In the genomic region with DNA sequence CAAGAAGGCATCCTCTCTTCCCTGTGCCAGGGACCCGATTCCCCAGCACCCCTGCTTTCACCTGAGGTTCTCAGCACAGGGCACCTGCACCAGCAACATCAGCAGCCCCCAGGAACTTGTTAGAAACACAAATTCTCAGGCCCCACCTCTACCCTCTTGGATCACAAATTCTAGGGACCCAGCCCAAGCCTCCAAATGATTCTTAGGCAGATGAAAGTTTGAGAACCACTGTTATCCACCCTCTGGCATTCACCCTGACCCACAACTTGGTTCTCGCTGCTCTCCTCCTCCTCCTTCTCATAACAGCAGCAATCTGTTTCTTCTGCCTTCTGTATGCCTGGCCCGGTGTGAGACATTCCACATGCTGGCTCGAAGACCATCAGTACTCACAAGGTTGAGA, we compare ENCODE assay signal across 32 cellular contexts.
"Had no signal": no experiment of that assay in that cellular context is flagged by ENCODE, and none has a peak within 500 bp of the region (broad histone marks: within the 10 kb centered on the region; RNA-seq: fewer than 3 reads in every experiment).

No MANE protein-coding gene starts in this region.

- H3K9me3 Mint-ChIP-seq: activated CD4-positive, alpha-beta memory T cell treated with anti-CD3 and anti-CD28 coated beads for 36 hours; activated CD4-positive, alpha-beta T cell treated with anti-CD3 and anti-CD28 coated beads, Interleukin-2, amount 10 ng/mL, durations not matched to agents 24 days and 14 days; activated naive CD4-positive, alpha-beta T cell treated with anti-CD3 and anti-CD28 coated beads, Interleukin-2, amount 10 ng/mL, durations not matched to agents 7 days and 5 days; activated naive CD4-positive, alpha-beta T cell treated with anti-CD3 and anti-CD28 coated beads, Interleukin-2, amount 50 U/mL, for 72 hours; activated naive CD8-positive, alpha-beta T cell treated with anti-CD3 and anti-CD28 coated beads, Interleukin-2, amount 10 ng/mL, durations not matched to agents 7 days and 5 days; activated T-helper 1 cell treated with anti-CD3 and anti-CD28 coated beads, Interleukin-12 subunit alpha, Interleukin-12 subunit beta, Interleukin-2, Interleukin-4 antibody, amounts not matched to agents 30 ng/mL and 10 ng/mL and 1 ng/mL, durations not matched to agents 14 hours and 24 hours and 36 hours; dendritic cell treated with granulocyte-macrophage colony-stimulating factor and Interleukin-4, amounts not matched to agents 40 ng/mL and 50 ng/mL, for 4 days; endodermal cell had no signal

- H3K4me3 ChIP-seq: ascending aorta, breast epithelium, cardiac muscle cell, coronary artery, dorsolateral prefrontal cortex, gastrocnemius medialis had no signal

- H3K27me3 Mint-ChIP-seq: activated CD4-positive, alpha-beta memory T cell treated with anti-CD3 and anti-CD28 coated beads for 36 hours; activated CD4-positive, alpha-beta T cell treated with anti-CD3 and anti-CD28 coated beads for 36 hours; activated CD4-positive, alpha-beta T cell treated with anti-CD3 and anti-CD28 coated beads, Interleukin-2, amount 10 ng/mL, durations not matched to agents 24 days and 14 days; activated CD8-positive, alpha-beta memory T cell treated with anti-CD3 and anti-CD28 coated beads, Interleukin-2, amount 10 ng/mL, durations not matched to agents 7 days and 5 days; activated naive CD4-positive, alpha-beta T cell treated with anti-CD3 and anti-CD28 coated beads, Interleukin-2, amount 10 ng/mL, durations not matched to agents 7 days and 5 days; dendritic cell treated with granulocyte-macrophage colony-stimulating factor and Interleukin-4, amounts not matched to agents 40 ng/mL and 50 ng/mL, for 4 days had no signal

- DNase-seq: activated CD4-positive, alpha-beta memory T cell treated with anti-CD3 and anti-CD28 coated beads for 36 hours; activated CD4-positive, alpha-beta T cell treated with anti-CD3 and anti-CD28 coated beads for 36 hours; activated CD4-positive, alpha-beta T cell treated with anti-CD3 and anti-CD28 coated beads, Interleukin-2, amount 10 ng/mL, durations not matched to agents 24 days and 14 days; activated CD4-positive, CD25-positive, alpha-beta regulatory T cell; activated CD4-positive, CD25-positive, alpha-beta regulatory T cell treated with anti-CD3 and anti-CD28 coated beads, Interleukin-2, amount 50 U/mL, for 72 hours; activated CD8-positive, alpha-beta memory T cell treated with anti-CD3 and anti-CD28 coated beads, Interleukin-2, amount 10 ng/mL, durations not matched to agents 7 days and 5 days; activated CD8-positive, alpha-beta memory T cell treated with anti-CD3 and anti-CD28 coated beads, Interleukin-2, amount 50 U/mL, for 4 hours; activated CD8-positive, alpha-beta T cell treated with anti-CD3 and anti-CD28 coated beads, Interleukin-2, amount 10 ng/mL, durations not matched to agents 7 days and 5 days; activated gamma-delta T cell; activated naive CD4-positive, alpha-beta T cell; activated naive CD4-positive, alpha-beta T cell treated with anti-CD3 and anti-CD28 coated beads, Interleukin-2, amount 10 ng/mL, durations not matched to agents 7 days and 5 days; activated naive CD8-positive, alpha-beta T cell treated with anti-CD3 and anti-CD28 coated beads, Interleukin-2, amount 10 ng/mL, durations not matched to agents 7 days and 5 days; activated T-cell treated with anti-CD3 and anti-CD28 coated beads, Interleukin-2, amount 50 U/mL, for 1 hour; activated T-cell treated with anti-CD3 and anti-CD28 coated beads, Interleukin-2, amount 50 U/mL, for 48 hours; central memory CD4-positive, alpha-beta T cell; dorsolateral prefrontal cortex; effector memory CD4-positive, alpha-beta T cell; endodermal cell; foreskin keratinocyte; gastrocnemius medialis; glutamatergic neuron; T-helper 1 cell; T-helper 2 cell had no signal

- H3K9me3 ChIP-seq: ascending aorta, breast epithelium, gastrocnemius medialis had no signal

- H3K4me1 ChIP-seq: ascending aorta, breast epithelium, foreskin keratinocyte, gastrocnemius medialis had no signal

- H3K27ac ChIP-seq: ascending aorta, breast epithelium, cardiac muscle cell, coronary artery, dorsolateral prefrontal cortex, foreskin keratinocyte, gastrocnemius medialis had no signal

- ATAC-seq: activated CD4-positive, alpha-beta T cell treated with anti-CD3 and anti-CD28 coated beads for 36 hours; activated CD8-positive, alpha-beta memory T cell treated with anti-CD3 and anti-CD28 coated beads, Interleukin-2, amount 10 ng/mL, durations not matched to agents 7 days and 5 days; activated CD8-positive, alpha-beta T cell treated with anti-CD3 and anti-CD28 coated beads, Interleukin-2, amount 10 ng/mL, durations not matched to agents 7 days and 5 days; esophagus mucosa; foreskin keratinocyte; gastrocnemius medialis had no signal

- H3K27ac Mint-ChIP-seq: activated CD4-positive, alpha-beta memory T cell treated with anti-CD3 and anti-CD28 coated beads for 36 hours; activated CD4-positive, alpha-beta T cell treated with anti-CD3 and anti-CD28 coated beads for 36 hours; activated CD4-positive, alpha-beta T cell treated with anti-CD3 and anti-CD28 coated beads, Interleukin-2, amount 10 ng/mL, durations not matched to agents 24 days and 14 days; activated CD8-positive, alpha-beta memory T cell treated with anti-CD3 and anti-CD28 coated beads, Interleukin-2, amount 10 ng/mL, durations not matched to agents 7 days and 5 days; activated CD8-positive, alpha-beta T cell treated with anti-CD3 and anti-CD28 coated beads, Interleukin-2, amount 10 ng/mL, durations not matched to agents 7 days and 5 days; activated naive CD4-positive, alpha-beta T cell treated with anti-CD3 and anti-CD28 coated beads, Interleukin-2, amount 10 ng/mL, durations not matched to agents 7 days and 5 days; activated naive CD4-positive, alpha-beta T cell treated with anti-CD3 and anti-CD28 coated beads, Interleukin-2, amount 50 U/mL, for 72 hours; activated naive CD8-positive, alpha-beta T cell treated with anti-CD3 and anti-CD28 coated beads, Interleukin-2, amount 10 ng/mL, durations not matched to agents 7 days and 5 days; activated T-helper 1 cell treated with anti-CD3 and anti-CD28 coated beads, Interleukin-12 subunit alpha, Interleukin-12 subunit beta, Interleukin-2, Interleukin-4 antibody, amounts not matched to agents 30 ng/mL and 10 ng/mL and 1 ng/mL, durations not matched to agents 14 hours and 24 hours and 36 hours; brain; dendritic cell treated with granulocyte-macrophage colony-stimulating factor and Interleukin-4, amounts not matched to agents 40 ng/mL and 50 ng/mL, for 4 days; endodermal cell had no signal

- H3K4me1 Mint-ChIP-seq: brain had no signal

- H3K4me3 Mint-ChIP-seq: activated CD4-positive, alpha-beta memory T cell treated with anti-CD3 and anti-CD28 coated beads for 36 hours; activated CD4-positive, alpha-beta T cell treated with anti-CD3 and anti-CD28 coated beads for 36 hours; activated CD4-positive, alpha-beta T cell treated with anti-CD3 and anti-CD28 coated beads, Interleukin-2, amount 10 ng/mL, durations not matched to agents 24 days and 14 days; activated CD8-positive, alpha-beta memory T cell treated with anti-CD3 and anti-CD28 coated beads, Interleukin-2, amount 10 ng/mL, durations not matched to agents 7 days and 5 days; activated CD8-positive, alpha-beta T cell treated with anti-CD3 and anti-CD28 coated beads, Interleukin-2, amount 10 ng/mL, durations not matched to agents 7 days and 5 days; activated naive CD4-positive, alpha-beta T cell treated with anti-CD3 and anti-CD28 coated beads, Interleukin-2, amount 10 ng/mL, durations not matched to agents 7 days and 5 days; activated naive CD8-positive, alpha-beta T cell treated with anti-CD3 and anti-CD28 coated beads, Interleukin-2, amount 10 ng/mL, durations not matched to agents 7 days and 5 days; activated T-helper 1 cell treated with anti-CD3 and anti-CD28 coated beads, Interleukin-12 subunit alpha, Interleukin-12 subunit beta, Interleukin-2, Interleukin-4 antibody, amounts not matched to agents 30 ng/mL and 10 ng/mL and 1 ng/mL, durations not matched to agents 14 hours and 24 hours and 36 hours; brain; dendritic cell treated with granulocyte-macrophage colony-stimulating factor and Interleukin-4, amounts not matched to agents 40 ng/mL and 50 ng/mL, for 4 days; endodermal cell had no signal

- H3K27me3 ChIP-seq: ascending aorta, breast epithelium, cardiac muscle cell, dorsolateral prefrontal cortex, gastrocnemius medialis had no signal

- H3K36me3 Mint-ChIP-seq: activated CD4-positive, alpha-beta memory T cell treated with anti-CD3 and anti-CD28 coated beads for 36 hours; activated naive CD4-positive, alpha-beta T cell treated with anti-CD3 and anti-CD28 coated beads, Interleukin-2, amount 50 U/mL, for 72 hours; brain had no signal

- H3K36me3 ChIP-seq: ascending aorta, breast epithelium, cardiac muscle cell, gastrocnemius medialis had no signal
